In the genomic region with DNA sequence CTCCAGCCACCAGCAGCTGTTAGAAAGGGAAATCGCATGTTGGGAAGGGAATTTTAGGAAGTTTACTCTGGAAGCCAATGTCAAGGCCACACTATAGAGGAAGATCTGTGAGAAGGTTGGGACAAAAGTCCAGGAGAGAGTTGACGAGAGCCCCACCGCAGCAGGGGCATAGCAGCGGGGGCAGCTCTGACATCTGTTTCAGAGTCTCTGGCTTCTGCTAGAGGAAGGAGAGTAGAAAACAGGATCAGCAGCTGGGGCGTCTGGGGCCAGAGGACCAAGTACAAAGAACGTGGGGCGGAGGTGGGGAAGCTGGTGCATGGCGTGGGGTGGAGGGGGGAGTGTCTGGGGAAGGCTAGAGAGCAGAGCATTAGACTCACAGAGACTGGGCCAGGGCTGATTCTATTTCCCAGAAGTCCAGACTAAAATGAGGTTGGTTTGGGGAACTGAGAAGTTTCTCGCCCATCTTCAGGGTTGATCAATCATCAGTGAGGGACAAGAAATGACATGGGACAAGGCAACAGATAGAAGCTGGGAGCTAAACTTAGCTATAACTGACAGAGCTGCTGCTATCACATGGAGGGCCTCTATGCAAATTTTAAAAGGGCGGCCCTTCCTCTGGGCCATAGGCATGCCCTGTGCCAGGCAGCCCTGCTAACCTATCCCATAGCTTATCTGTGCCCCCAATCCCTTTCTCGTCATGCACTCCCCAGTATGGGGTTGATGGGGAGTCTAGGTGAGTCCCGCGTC, we compare ENCODE assay signal across 1 cellular context.
TF ChIP-seq lines count a peak whose summit lies in the region.

No MANE protein-coding gene starts in this region.

TF ChIP-seq in HCT116, 20 proteins besides CTCF, POLR2A, EP300 and RAD21:
- TF ChIP-seq EZH2 (IDR thresholded peaks at IDR 0.05) (no peak), JUND (IDR thresholded peaks at IDR 0.05) (no peak), POLR2AphosphoS5 (IDR thresholded peaks at IDR 0.05; ENCODE audit: low read depth, low read length) (no peak), CBX3 (IDR thresholded peaks at IDR 0.05; ENCODE audit: low read depth) (no peak), ZFX (IDR thresholded peaks at IDR 0.05) (no peak), YY1 (IDR thresholded peaks at IDR 0.05; ENCODE audit: extremely low read depth, insufficient replicate concordance, low read depth, low read length) (no peak), EZH2phosphoT487 (IDR thresholded peaks at IDR 0.05; ENCODE audit: borderline replicate concordance) (no peak), TCF7L2 (IDR thresholded peaks at IDR 0.05; ENCODE audit: borderline replicate concordance, extremely low read depth, insufficient read depth, insufficient read length) (no peak), ZNF274 (IDR thresholded peaks at IDR 0.05; ENCODE audit: low read depth, low read length) (no peak)
- TF ChIP-seq, protein P1, sequence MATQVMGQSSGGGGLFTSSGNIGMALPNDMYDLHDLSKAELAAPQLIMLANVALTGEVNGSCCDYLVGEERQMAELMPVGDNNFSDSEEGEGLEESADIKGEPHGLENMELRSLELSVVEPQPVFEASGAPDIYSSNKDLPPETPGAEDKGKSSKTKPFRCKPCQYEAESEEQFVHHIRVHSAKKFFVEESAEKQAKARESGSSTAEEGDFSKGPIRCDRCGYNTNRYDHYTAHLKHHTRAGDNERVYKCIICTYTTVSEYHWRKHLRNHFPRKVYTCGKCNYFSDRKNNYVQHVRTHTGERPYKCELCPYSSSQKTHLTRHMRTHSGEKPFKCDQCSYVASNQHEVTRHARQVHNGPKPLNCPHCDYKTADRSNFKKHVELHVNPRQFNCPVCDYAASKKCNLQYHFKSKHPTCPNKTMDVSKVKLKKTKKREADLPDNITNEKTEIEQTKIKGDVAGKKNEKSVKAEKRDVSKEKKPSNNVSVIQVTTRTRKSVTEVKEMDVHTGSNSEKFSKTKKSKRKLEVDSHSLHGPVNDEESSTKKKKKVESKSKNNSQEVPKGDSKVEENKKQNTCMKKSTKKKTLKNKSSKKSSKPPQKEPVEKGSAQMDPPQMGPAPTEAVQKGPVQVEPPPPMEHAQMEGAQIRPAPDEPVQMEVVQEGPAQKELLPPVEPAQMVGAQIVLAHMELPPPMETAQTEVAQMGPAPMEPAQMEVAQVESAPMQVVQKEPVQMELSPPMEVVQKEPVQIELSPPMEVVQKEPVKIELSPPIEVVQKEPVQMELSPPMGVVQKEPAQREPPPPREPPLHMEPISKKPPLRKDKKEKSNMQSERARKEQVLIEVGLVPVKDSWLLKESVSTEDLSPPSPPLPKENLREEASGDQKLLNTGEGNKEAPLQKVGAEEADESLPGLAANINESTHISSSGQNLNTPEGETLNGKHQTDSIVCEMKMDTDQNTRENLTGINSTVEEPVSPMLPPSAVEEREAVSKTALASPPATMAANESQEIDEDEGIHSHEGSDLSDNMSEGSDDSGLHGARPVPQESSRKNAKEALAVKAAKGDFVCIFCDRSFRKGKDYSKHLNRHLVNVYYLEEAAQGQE (IDR thresholded peaks at IDR 0.05; ENCODE audit: low read depth) = no peak
